ENCODE assay signal across 11 cellular contexts in the genomic region with DNA sequence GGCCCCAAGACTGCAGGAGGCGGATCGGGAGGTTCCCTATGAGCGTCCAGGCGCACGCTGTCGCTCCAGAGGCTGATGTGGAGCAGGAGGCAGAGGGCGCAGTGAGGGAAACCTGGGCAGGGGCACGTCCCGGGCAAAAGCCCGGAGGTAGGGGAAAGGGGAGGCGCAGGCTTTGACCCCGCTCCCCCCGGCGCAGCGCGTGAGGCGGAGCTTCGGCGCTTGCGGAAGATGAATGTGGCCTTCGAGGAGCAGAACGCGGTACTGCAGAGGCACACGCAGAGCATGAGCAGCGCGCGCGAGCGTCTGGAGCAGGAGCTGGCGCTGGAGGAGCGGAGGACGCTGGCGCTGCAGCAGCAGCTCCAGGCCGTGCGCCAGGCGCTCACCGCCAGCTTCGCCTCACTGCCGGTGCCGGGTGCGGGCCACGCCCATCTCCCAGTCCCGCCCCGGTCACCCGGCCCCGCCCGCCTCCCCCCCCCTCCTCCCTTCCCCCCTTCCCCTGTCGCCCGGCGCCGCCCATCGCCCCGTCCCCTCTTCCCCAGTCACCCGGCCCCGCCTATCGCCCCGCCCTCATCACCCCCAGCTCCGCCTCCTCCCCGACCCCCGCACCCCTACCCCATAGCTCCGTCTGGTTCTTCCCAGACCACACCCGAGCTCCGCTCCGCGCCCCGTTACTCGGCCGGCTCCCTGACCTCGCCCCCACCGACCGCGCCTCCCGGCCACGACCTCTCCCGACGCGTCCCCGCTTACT.
DNase-seq lines count a peak whose midpoint lies in the region; ATAC-seq and TF ChIP-seq lines count a peak whose summit lies in the region.
"Had no signal": no experiment of that assay in that cellular context is flagged by ENCODE, and none has a peak within 500 bp of the region (broad histone marks: within the 10 kb centered on the region; RNA-seq: fewer than 3 reads in every experiment).

No MANE protein-coding gene starts in this region.

- H3K36me3 ChIP-seq in rectal smooth muscle tissue (ENCODE audit: control insufficient read depth, insufficient read depth, low read length), result no peaks in the 10 kb centered on the region

- H3K4me3 ChIP-seq in cardiac fibroblast (replicated peaks in 1 of 2; ENCODE audit: low read depth in 2 of 2, low read length in 2 of 2) (peak overlapping the region; percentile 25 to 26), rectal smooth muscle tissue (ENCODE audit: low read length) (peak overlapping the region; percentile 65)

- DNase-seq in ELF-1 (ENCODE audit: low read depth, low spot score) (peak; percentile 75), cardiac fibroblast (ENCODE audit: low read depth in 2 of 2) (peak; percentile 64 to 79), hypothalamus (lab: John Stamatoyannopoulos, UW) (peak in 33 of 51 donors; percentile 8 to 78 (median 44)), RPMI8226 (no peak), SKM-1 (lab: John Stamatoyannopoulos, UW; ENCODE audit: unreplicated experiment) (no peak)
- DNase-seq: COR-L47, NCI-H1417 had no signal

- no peak for ATAC-seq in GM18511 (IDR thresholded peaks at IDR 0.05; ENCODE audit: unreplicated experiment)
- no peak for ATAC-seq in GM21619 (IDR thresholded peaks at IDR 0.05; ENCODE audit: unreplicated experiment)
- ATAC-seq: activated CD4-positive, CD25-positive, alpha-beta regulatory T cell treated with anti-CD3 and anti-CD28 coated beads, Interleukin-2, amount 50 U/mL, for 24 hours had no signal

- H3K27ac ChIP-seq in rectal smooth muscle tissue (ENCODE audit: low read depth, low read length), result peak overlapping the region; percentile 16

- no peaks in the 10 kb centered on the region for H3K27me3 ChIP-seq in rectal smooth muscle tissue (ENCODE audit: control insufficient read depth, insufficient read depth, low read length)

- no peak for TF ChIP-seq CTCF in cardiac fibroblast (IDR thresholded peaks at IDR 0.05; ENCODE audit: low read depth, low read length)

- peaks cover 15% of the 10 kb centered on the region for H3K4me1 ChIP-seq in rectal smooth muscle tissue (ENCODE audit: control insufficient read depth, insufficient read depth, low read length)

- no peak overlapping the region for H3K9ac ChIP-seq in rectal smooth muscle tissue (ENCODE audit: low read length)

Comparison
In these comparisons a context has a peak if more than half of its experiments do, and no peak if none do; other contexts are left out.
1. DNase-seq: peak in ELF-1 (single experiment), cardiac fibroblast (2 of 2) and hypothalamus (33 of 51); none in RPMI8226 (single experiment) and SKM-1 (single experiment).